ENCODE assay signal across 8 cellular contexts in genomic region chr14:99430491-99430890, GRCh38. TPM values are rescaled to one million over a fixed set of nuclear protein-coding genes. Genes with fewer than 3 reads are reported as not detected.
DNase-seq lines count a peak whose midpoint lies in the region; ATAC-seq, FAIRE-seq and TF ChIP-seq lines count a peak whose summit lies in the region.

No MANE protein-coding gene starts in this region.

- peaks cover 27% of the 10 kb centered on the region for H3K79me2 ChIP-seq in GM23338 (replicated peaks; ENCODE audit: insufficient read depth)

- H3K27ac Mint-ChIP-seq in GM23338, result peak overlapping the region; percentile 43; the same call in 1 of the 2 replicates

- TF ChIP-seq CTCF in GM06990 (IDR thresholded peaks at IDR 0.05; ENCODE audit: insufficient read depth, low read length, poor library complexity, severe bottlenecking), result peak; percentile 46
- peak; percentile 69 to 73 for TF ChIP-seq CTCF in GM23338 (conservative IDR thresholded peaks at IDR 0.05; ENCODE audit: low read depth in 2 of 2)
- TF ChIP-seq CTCF in WERI-Rb-1 (IDR thresholded peaks at IDR 0.05; ENCODE audit: low read depth, low read length), result peak; percentile 79
- peak in 1 of 6 experiments; percentile 7 for TF ChIP-seq CTCF in adrenal gland (IDR thresholded peaks at IDR 0.05)

- H3K36me3 ChIP-seq in GM06990 (ENCODE audit: control insufficient read depth, insufficient read depth, low read length) (peaks cover 10% of the 10 kb centered on the region), GM23338 (ENCODE audit: insufficient read depth) (peaks cover 14% of the 10 kb centered on the region), WERI-Rb-1 (peaks cover 28% of the 10 kb centered on the region), adrenal gland (replicated peaks in 1 of 2) (no peaks in the 10 kb centered on the region)

- WGBS in adrenal gland, 4 donors, result 74 to 84% (median 79%) methylated on average over 7 of the region's 7 CpGs

- ATAC-seq in GM23338 (peak; percentile 96), HG03139 (IDR thresholded peaks at IDR 0.05; ENCODE audit: unreplicated experiment) (no peak)

- H3K9me3 Mint-ChIP-seq in GM23338, result peaks cover 16% of the 10 kb centered on the region

- FAIRE-seq in HTR-8/SVneo (lab: Jason Lieb, UNC), result no peak

- H3K4me3 ChIP-seq in GM06990 (replicated peaks; ENCODE audit: low read depth, low read length) (no peak overlapping the region), GM23338 (no peak overlapping the region), WERI-Rb-1 (ENCODE audit: low read depth, low read length) (no peak overlapping the region), adrenal gland (no peak overlapping the region)

- peaks cover 26% of the 10 kb centered on the region for H3K4me1 Mint-ChIP-seq in GM23338

- H3K9me3 ChIP-seq in WERI-Rb-1 (ENCODE audit: severe bottlenecking), result no peaks in the 10 kb centered on the region
- no peaks in the 10 kb centered on the region for H3K9me3 ChIP-seq in adrenal gland (replicated peaks in 1 of 3)

- H4K20me1 ChIP-seq in GM23338 (replicated peaks; ENCODE audit: insufficient read depth), result peaks cover 11% of the 10 kb centered on the region

- H3K4me1 ChIP-seq in GM23338 (ENCODE audit: insufficient read depth) (peaks cover 12% of the 10 kb centered on the region), adrenal gland (replicated peaks in 1 of 2) (peaks cover 4% of the 10 kb centered on the region in 2 donors)

- H2AFZ ChIP-seq in GM23338, result no peak overlapping the region

- peaks cover 4% of the 10 kb centered on the region for H3K27me3 Mint-ChIP-seq in GM23338 (ENCODE audit: insufficient read depth, low read depth, poor library complexity)

- H3K4me3 Mint-ChIP-seq in GM23338, result no peak overlapping the region

- DNase-seq in GM06990 (ENCODE audit: extremely low read depth, insufficient read length) (no peak), GM23338 (ENCODE audit: low spot score) (peak; percentile 80), WERI-Rb-1 (peak; percentile 45), iPS-NIHi11 (ENCODE audit: low spot score) (peak; percentile 70), adrenal gland (no peak), HTR-8/SVneo (ENCODE audit: insufficient read length, low spot score) (no peak)
- no peak for DNase-seq in stimulated activated naive CD4-positive, alpha-beta T cell (lab: John Stamatoyannopoulos, UW)

- intact Hi-C loops in adrenal gland (cut with DNase I), result no loop called here

- no peak overlapping the region for H3K4me2 ChIP-seq in GM23338

- TF ChIP-seq POLR2A in adrenal gland (IDR thresholded peaks at IDR 0.05), result no peak

- H3K27me3 ChIP-seq in GM06990 (replicated peaks; ENCODE audit: control insufficient read depth, insufficient read depth, low read length) (no peaks in the 10 kb centered on the region), GM23338 (ENCODE audit: insufficient read depth) (no peaks in the 10 kb centered on the region), WERI-Rb-1 (ENCODE audit: insufficient read depth, low read depth, severe bottlenecking) (no peaks in the 10 kb centered on the region), adrenal gland (no peaks in the 10 kb centered on the region)

- H3K27ac ChIP-seq in GM23338 (ENCODE audit: low read depth), result no peak overlapping the region
- H3K27ac ChIP-seq in WERI-Rb-1, result no peak overlapping the region
- no peak overlapping the region for H3K27ac ChIP-seq in adrenal gland

- H3F3A ChIP-seq in GM23338 (replicated peaks; ENCODE audit: low read depth), result no peaks in the 10 kb centered on the region

- H3K9me2 ChIP-seq in GM23338 (ENCODE audit: insufficient read depth), result no peaks in the 10 kb centered on the region

- H3K36me3 Mint-ChIP-seq in GM23338 (ENCODE audit: low read depth), result peaks cover 42% of the 10 kb centered on the region

TF ChIP-seq in GM23338, 12 proteins besides CTCF, POLR2A, EP300 and RAD21 (continues in another document):
- TF ChIP-seq ZNF114 (CRISPR knock-in tag; IDR thresholded peaks at IDR 0.05) (no peak), REST (IDR thresholded peaks at IDR 0.05; ENCODE audit: unreplicated experiment) (no peak), NANOG (IDR thresholded peaks at IDR 0.05; ENCODE audit: borderline replicate concordance) (no peak), ETS1 (IDR thresholded peaks at IDR 0.05) (no peak), EZH2phosphoT487 (IDR thresholded peaks at IDR 0.05; ENCODE audit: unreplicated experiment) (no peak), POLR2AphosphoS5 (IDR thresholded peaks at IDR 0.05; ENCODE audit: low read depth) (no peak), CREB1 (CRISPR knock-in tag; IDR thresholded peaks at IDR 0.05; ENCODE audit: low read depth) (no peak)

RNA-seq across cellular contexts. Expression of gene SETD3, which starts 50.2 kb away (rescaled TPM):
- total RNA-seq in GM23338 (2014; rRNA removed; shearing (Covaris generic)), result 68.0 and 76.2 TPM in 2 replicates
- polyA plus RNA-seq in GM23338 (2016; fragmentation: Nextera tagmentation; extraction: Ambion mirVana) (35.7 and 40.7 TPM in 2 replicates), adrenal gland (10 to 100 TPM; 23.1 to 56.8 (median 23.9) TPM)
- total RNA-seq in adrenal gland, result 10 to 100 TPM; 34.6 to 58.6 (median 47.3) TPM

RNA-seq across cellular contexts. Expression of gene CCNK, which starts 50.7 kb away (rescaled TPM):
- 54.0 and 63.4 TPM in 2 replicates for total RNA-seq in GM23338 (2014; rRNA removed; shearing (Covaris generic))
- 57.8 and 60.6 TPM in 2 replicates for polyA plus RNA-seq in GM23338 (2016; fragmentation: Nextera tagmentation; extraction: Ambion mirVana)
- 10 to 100 TPM in 7 of 8 donors, 1 to 10 TPM in 1; 9.9 to 39.5 (median 27.6) TPM for total RNA-seq in adrenal gland
- polyA plus RNA-seq in adrenal gland, result 10 to 100 TPM; 12.2 to 44.3 (median 13.0) TPM

Comparison
In these comparisons a context has a peak if more than half of its experiments do, and no peak if none do; other contexts are left out.
1. DNase-seq: peak in GM23338 (single experiment), WERI-Rb-1 (single experiment) and iPS-NIHi11 (single experiment); none in GM06990 (single experiment), stimulated activated naive CD4-positive, alpha-beta T cell (0 of 6), adrenal gland (0 of 7) and HTR-8/SVneo (single experiment).